In the genomic region with DNA sequence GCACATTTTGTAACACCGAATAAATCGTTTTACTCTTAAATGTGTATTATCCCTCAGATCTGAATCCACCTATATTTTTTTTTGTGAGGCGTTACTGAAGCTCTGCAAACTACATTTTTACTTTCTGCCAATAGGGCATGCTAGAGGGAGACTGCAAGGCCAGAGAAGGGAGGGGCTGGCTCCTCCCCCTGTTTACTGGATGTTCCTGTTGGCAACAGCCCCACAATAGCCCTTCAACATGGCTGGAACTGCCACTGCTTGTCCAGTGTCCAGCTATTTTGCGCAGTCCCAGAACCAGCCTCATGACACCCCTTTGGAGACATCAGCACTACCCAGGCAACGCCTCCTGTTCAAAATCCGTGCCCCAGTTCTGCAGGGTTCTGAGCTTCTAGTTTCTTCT, we compare ENCODE assay signal across 17 cellular contexts.
A peak's percentile ranks its signal among the peaks of the same experiment; 100 is the strongest.
DNase-seq lines count a peak whose midpoint lies in the region; ATAC-seq, FAIRE-seq and TF ChIP-seq lines count a peak whose summit lies in the region.
"Had no signal": no experiment of that assay in that cellular context is flagged by ENCODE, and none has a peak within 500 bp of the region (broad histone marks: within the 10 kb centered on the region; RNA-seq: fewer than 3 reads in every experiment).

No MANE protein-coding gene starts in this region.

- H2BK120ac ChIP-seq in H1 (replicated peaks; ENCODE audit: low read depth, low read length), result no peak overlapping the region

- H3K36me3 Mint-ChIP-seq in osteocyte (ENCODE audit: unreplicated experiment), result no peaks in the 10 kb centered on the region
- H3K36me3 Mint-ChIP-seq: activated naive CD8-positive, alpha-beta T cell treated with anti-CD3 and anti-CD28 coated beads for 36 hours had no signal

- POLR2A ChIA-PET in OCI-LY7 (lab: Charles Lee), result interaction anchor here (1.0 kb wide), 1 partner anchor 32 kb away, joined by 4 read pairs; no protein-coding TSS in a partner anchor
- POLR2A ChIA-PET in H1 (lab: Charles Lee; ENCODE audit: partially characterized antibody), result no interaction called here

- TF ChIP-seq CTCF in OCI-LY7 (conservative IDR thresholded peaks at IDR 0.05; ENCODE audit: low read length), result peak; percentile 33; the same call in 1 of the 2 replicates
- peak; percentile 3 to 54 (median 32); a peak in 3 of 4 replicates for TF ChIP-seq CTCF in H1 (IDR thresholded peaks at IDR 0.05; ENCODE audit: control extremely low read depth in 1 of 3, insufficient read depth in 1 of 3, low read depth in 1 of 3, low read length in 3 of 3)
- no peak for TF ChIP-seq CTCF in osteocyte (IDR thresholded peaks at IDR 0.05)
- no peak for TF ChIP-seq CTCF in D721Med (IDR thresholded peaks at IDR 0.05; ENCODE audit: insufficient read depth, missing control alignments)

- TF ChIP-seq RAD21 in H1 (IDR thresholded peaks at IDR 0.05 in 1 of 2, conservative IDR thresholded peaks at IDR 0.05 in 1 of 2; ENCODE audit: low read depth in 2 of 2, low read length in 2 of 2), result peak; percentile 26 to 41; a peak in 2 of 4 replicates

- peaks cover 38% of the 10 kb centered on the region for H3K27me3 Mint-ChIP-seq in osteocyte (ENCODE audit: unreplicated experiment)
- H3K27me3 Mint-ChIP-seq: activated B cell treated with CpG ODN at 0.5 μM for 24 hours had no signal

- H3K56ac ChIP-seq in H1 (replicated peaks; ENCODE audit: insufficient read length, low read depth, low read length), result no peak overlapping the region

- no peak overlapping the region for H3K27ac Mint-ChIP-seq in osteocyte (ENCODE audit: unreplicated experiment)
- H3K27ac Mint-ChIP-seq: activated B cell treated with CpG ODN at 0.5 μM for 24 hours; activated naive CD8-positive, alpha-beta T cell treated with anti-CD3 and anti-CD28 coated beads for 36 hours; HFFc6 had no signal

- H3K27me3 ChIP-seq in H1 (replicated peaks in 1 of 4; ENCODE audit: control insufficient read depth in 3 of 4, extremely low read depth in 1 of 4, insufficient read depth in 3 of 4, low read length in 3 of 4), result no peaks in the 10 kb centered on the region
- H3K27me3 ChIP-seq: esophagus squamous epithelium had no signal

- no peak overlapping the region; a peak in 2 of 7 replicates for H3K9ac ChIP-seq in H1 (replicated peaks in 1 of 4; ENCODE audit: extremely low read depth in 1 of 4, low read depth in 3 of 4, low read length in 3 of 4)

- no peaks in the 10 kb centered on the region for H3K23me2 ChIP-seq in H1 (ENCODE audit: low read depth, low read length)

- H4K91ac ChIP-seq in H1 (replicated peaks; ENCODE audit: insufficient read length, low read length), result no peak overlapping the region

- H2BK5ac ChIP-seq in H1 (ENCODE audit: low read depth, low read length), result no peak overlapping the region

- H4K20me1 ChIP-seq in OCI-LY7 (ENCODE audit: insufficient read depth, low read length) (no peaks in the 10 kb centered on the region), H1 (replicated peaks in 1 of 2; ENCODE audit: control insufficient read depth in 1 of 2, insufficient read depth in 2 of 2, low read length in 2 of 2) (no peaks in the 10 kb centered on the region)

- H2BK20ac ChIP-seq in H1 (ENCODE audit: low read length), result no peak overlapping the region

- H3K23ac ChIP-seq in H1 (ENCODE audit: insufficient read length), result no peak overlapping the region

- H3K4me1 Mint-ChIP-seq in osteocyte (ENCODE audit: unreplicated experiment), result no peaks in the 10 kb centered on the region
- H3K4me1 Mint-ChIP-seq: activated naive CD8-positive, alpha-beta T cell treated with anti-CD3 and anti-CD28 coated beads for 36 hours; central memory CD8-positive, alpha-beta T cell had no signal

- no peaks in the 10 kb centered on the region for H3K9me3 Mint-ChIP-seq in osteocyte (ENCODE audit: unreplicated experiment)
- H3K9me3 Mint-ChIP-seq: activated B cell treated with CpG ODN at 0.5 μM for 24 hours; activated naive CD8-positive, alpha-beta T cell treated with anti-CD3 and anti-CD28 coated beads for 36 hours; central memory CD8-positive, alpha-beta T cell; HFFc6 had no signal

- H3K4me1 ChIP-seq in OCI-LY7 (ENCODE audit: insufficient read depth, low read length, poor library complexity, severe bottlenecking) (peaks cover under 1% of the 10 kb centered on the region), H1 (replicated peaks in 1 of 4; ENCODE audit: control insufficient read depth in 3 of 4, insufficient read depth in 4 of 4, low read length in 3 of 4) (peaks cover 0 to 2% (median 0%) of the 10 kb centered on the region in 4 experiments; a peak in 1 of 7 replicates)
- H3K4me1 ChIP-seq: prostate gland, tibial artery had no signal

- FAIRE-seq in H1 (lab: Jason Lieb, UNC) (no peak), D721Med (lab: Jason Lieb, UNC) (no peak)

- CTCF ChIA-PET in OCI-LY7 (lab: Charles Lee; ENCODE audit: unreplicated experiment), result no interaction called here
- CTCF ChIA-PET in H1 (lab: Charles Lee; ENCODE audit: partially characterized antibody), result interaction anchor here (0.9 to 1.3 kb wide), 6 partner anchors 14 to 240 kb away, joined by 3 to 8 read pairs (median 4); no protein-coding TSS in a partner anchor

- H4K8ac ChIP-seq in H1 (ENCODE audit: extremely low read depth, insufficient read depth, low read length), result no peak overlapping the region

- no peak overlapping the region for H3K4ac ChIP-seq in H1 (replicated peaks; ENCODE audit: insufficient read length, low read depth, low read length)

- H2BK15ac ChIP-seq in H1 (ENCODE audit: low read length), result no peak overlapping the region

- BruUV-seq in OCI-LY7 (replicated peaks; lab: Mats Ljungman, UMichigan), result no TSS peak

- H4K5ac ChIP-seq in H1 (ENCODE audit: insufficient read length, low read depth, low read length), result no peak overlapping the region

- peak in 1 of 2 experiments; percentile 11; a peak in 1 of 3 replicates for TF ChIP-seq EP300 in H1 (IDR thresholded peaks at IDR 0.05; ENCODE audit: borderline replicate concordance in 1 of 2, low read depth in 2 of 2, low read length in 2 of 2)

- H3K27ac ChIP-seq in OCI-LY7 (ENCODE audit: low read depth, low read length, poor library complexity, severe bottlenecking) (no peak overlapping the region), H1 (ENCODE audit: low read depth, low read length) (no peak overlapping the region)
- H3K27ac ChIP-seq: esophagus squamous epithelium, prostate gland, tibial artery had no signal

- intact Hi-C loops in OCI-LY7 (cut with micrococcal nuclease; ENCODE audit: unreplicated experiment), result no loop called here

- no peaks in the 10 kb centered on the region for H3K79me1 ChIP-seq in H1 (ENCODE audit: low read depth, low read length)

- H3K4me2 ChIP-seq in OCI-LY7 (ENCODE audit: low read length), result no peak overlapping the region
- no peak overlapping the region for H3K4me2 ChIP-seq in H1 (ENCODE audit: insufficient read depth in 1 of 2, low read depth in 2 of 2, low read length in 2 of 2)

- H2AFZ ChIP-seq in OCI-LY7 (ENCODE audit: low read length) (peak overlapping the region; percentile 2; the same call in 1 of the 2 replicates), H1 (ENCODE audit: low read length) (peak overlapping the region; percentile 83)

- no peak overlapping the region for H2AK5ac ChIP-seq in H1 (ENCODE audit: low read depth, low read length)

- TF ChIP-seq POLR2A in H1 (IDR thresholded peaks at IDR 0.05; ENCODE audit: control extremely low read depth in 1 of 2, low read depth in 2 of 2, low read length in 2 of 2), result no peak

- no peak for ATAC-seq in HG03095 (IDR thresholded peaks at IDR 0.05; ENCODE audit: unreplicated experiment)

- H3K4me3 ChIP-seq in OCI-LY7 (ENCODE audit: low read depth, low read length, poor library complexity, severe bottlenecking) (no peak overlapping the region), H1 (ENCODE audit: extremely low read depth in 1 of 4, insufficient read depth in 2 of 4, low read depth in 3 of 4, low read length in 4 of 4) (no peak overlapping the region)
- H3K4me3 ChIP-seq: esophagus squamous epithelium, prostate gland, tibial artery had no signal

- H2BK12ac ChIP-seq in H1 (ENCODE audit: low read depth, low read length), result no peak overlapping the region

- H3K18ac ChIP-seq in H1 (ENCODE audit: extremely low read depth, low read length), result no peak overlapping the region

- H3K9me3 ChIP-seq in OCI-LY7 (ENCODE audit: low read length) (no peaks in the 10 kb centered on the region), H1 (ENCODE audit: insufficient read depth in 2 of 2, low read depth in 1 of 2, low read length in 1 of 2) (no peaks in the 10 kb centered on the region)
- H3K9me3 ChIP-seq: esophagus squamous epithelium, prostate gland, tibial artery had no signal

- H3K4me3 Mint-ChIP-seq in osteocyte (ENCODE audit: unreplicated experiment), result no peak overlapping the region
- H3K4me3 Mint-ChIP-seq: activated B cell treated with CpG ODN at 0.5 μM for 24 hours; activated naive CD8-positive, alpha-beta T cell treated with anti-CD3 and anti-CD28 coated beads for 36 hours; central memory CD8-positive, alpha-beta T cell; HFFc6 had no signal

- H3K14ac ChIP-seq in H1 (ENCODE audit: insufficient read length), result no peak overlapping the region

- H3K36me3 ChIP-seq in OCI-LY7 (ENCODE audit: insufficient read depth, low read length), result no peaks in the 10 kb centered on the region
- H3K36me3 ChIP-seq in H1 (ENCODE audit: control insufficient read depth in 2 of 4, insufficient read depth in 4 of 4, low read length in 3 of 4), result no peaks in the 10 kb centered on the region
- H3K36me3 ChIP-seq: esophagus squamous epithelium, prostate gland, tibial artery had no signal

- WGBS in H1 (ENCODE audit: extremely low coverage in 1 of 2, insufficient coverage in 1 of 2, insufficient read length in 1 of 2, insufficient replicate concordance in 2 of 2, low coverage in 1 of 2, low lambda C conversion rate in 2 of 2, missing lambda C conversion rate in 1 of 2), 2 experiments, result 88% methylated on average over 6 of the region's 6 CpGs; no CpG with 5 or more reads in 1 of the 2 experiments

- no peaks in the 10 kb centered on the region for H3K9me2 ChIP-seq in OCI-LY7 (ENCODE audit: insufficient read depth, low read length)

- DNase-seq in NCI-H748 (lab: John Stamatoyannopoulos, UW; ENCODE audit: unreplicated experiment) (peak; percentile 15), NCI-H748 treated with DMSO at 0.1 percent for 48 hours (lab: John Stamatoyannopoulos, UW) (no peak), OCI-LY7 (ENCODE audit: low spot score) (peak; percentile 10), H1 (ENCODE audit: low read depth in 1 of 2, low spot score in 2 of 2) (peak; percentile 2 to 58), osteocyte (ENCODE audit: extremely low spot score, unreplicated experiment) (peak; percentile 48), germinal center (ENCODE audit: low spot score) (no peak), D721Med (ENCODE audit: insufficient read length, low spot score) (no peak)
- DNase-seq: activated B cell treated with CpG ODN at 0.5 μM for 24 hours; activated CD8-positive, alpha-beta memory T cell treated with anti-CD3 and anti-CD28 coated beads, Interleukin-2, amount 50 U/mL, for 4 hours; activated naive CD8-positive, alpha-beta T cell treated with anti-CD3 and anti-CD28 coated beads for 36 hours; Calu3; esophagus squamous epithelium; HFFc6; tibial artery had no signal

- H3K79me2 ChIP-seq in OCI-LY7 (ENCODE audit: insufficient read depth, low read depth, low read length), result no peaks in the 10 kb centered on the region
- H3K79me2 ChIP-seq in H1 (ENCODE audit: control insufficient read depth in 1 of 2, insufficient read depth in 2 of 2, low read length in 2 of 2), result no peaks in the 10 kb centered on the region

Comparison
In these comparisons a context has a peak if more than half of its experiments do, and no peak if none do; other contexts are left out.
1. DNase-seq: peak in NCI-H748 (single experiment), OCI-LY7 (single experiment), H1 (2 of 2) and osteocyte (single experiment); none in NCI-H748 treated with DMSO at 0.1 percent for 48 hours (single experiment), germinal center (single experiment) and D721Med (single experiment).
2. CTCF ChIP-seq: peak in OCI-LY7 (single experiment) and H1 (3 of 3); none in osteocyte (single experiment) and D721Med (single experiment).